ENCODE assay signal across 1 cellular context in the genomic region with DNA sequence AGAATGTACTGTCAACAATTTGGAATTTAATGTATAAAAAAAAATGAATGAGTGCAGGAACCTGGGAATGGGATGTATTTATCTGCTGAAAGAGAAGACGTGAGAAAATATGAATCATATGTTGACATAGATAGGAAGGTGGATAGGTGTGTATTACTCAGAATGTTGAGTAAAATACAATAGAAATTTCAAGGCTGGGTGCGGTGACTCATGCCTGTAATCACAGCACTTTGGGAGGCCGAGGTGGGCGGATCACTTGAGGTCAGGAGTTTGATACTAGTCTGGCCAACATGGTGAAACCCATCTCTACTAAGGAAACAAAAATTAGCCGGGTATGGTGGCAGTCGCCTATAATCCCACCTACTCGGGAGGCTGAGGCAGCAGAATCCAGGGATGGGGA.
TF ChIP-seq lines count a peak whose summit lies in the region.

No MANE protein-coding gene starts in this region.

TF ChIP-seq in GM23338, 12 proteins besides CTCF, POLR2A, EP300 and RAD21 (continued from another document):
- TF ChIP-seq, protein P1, sequence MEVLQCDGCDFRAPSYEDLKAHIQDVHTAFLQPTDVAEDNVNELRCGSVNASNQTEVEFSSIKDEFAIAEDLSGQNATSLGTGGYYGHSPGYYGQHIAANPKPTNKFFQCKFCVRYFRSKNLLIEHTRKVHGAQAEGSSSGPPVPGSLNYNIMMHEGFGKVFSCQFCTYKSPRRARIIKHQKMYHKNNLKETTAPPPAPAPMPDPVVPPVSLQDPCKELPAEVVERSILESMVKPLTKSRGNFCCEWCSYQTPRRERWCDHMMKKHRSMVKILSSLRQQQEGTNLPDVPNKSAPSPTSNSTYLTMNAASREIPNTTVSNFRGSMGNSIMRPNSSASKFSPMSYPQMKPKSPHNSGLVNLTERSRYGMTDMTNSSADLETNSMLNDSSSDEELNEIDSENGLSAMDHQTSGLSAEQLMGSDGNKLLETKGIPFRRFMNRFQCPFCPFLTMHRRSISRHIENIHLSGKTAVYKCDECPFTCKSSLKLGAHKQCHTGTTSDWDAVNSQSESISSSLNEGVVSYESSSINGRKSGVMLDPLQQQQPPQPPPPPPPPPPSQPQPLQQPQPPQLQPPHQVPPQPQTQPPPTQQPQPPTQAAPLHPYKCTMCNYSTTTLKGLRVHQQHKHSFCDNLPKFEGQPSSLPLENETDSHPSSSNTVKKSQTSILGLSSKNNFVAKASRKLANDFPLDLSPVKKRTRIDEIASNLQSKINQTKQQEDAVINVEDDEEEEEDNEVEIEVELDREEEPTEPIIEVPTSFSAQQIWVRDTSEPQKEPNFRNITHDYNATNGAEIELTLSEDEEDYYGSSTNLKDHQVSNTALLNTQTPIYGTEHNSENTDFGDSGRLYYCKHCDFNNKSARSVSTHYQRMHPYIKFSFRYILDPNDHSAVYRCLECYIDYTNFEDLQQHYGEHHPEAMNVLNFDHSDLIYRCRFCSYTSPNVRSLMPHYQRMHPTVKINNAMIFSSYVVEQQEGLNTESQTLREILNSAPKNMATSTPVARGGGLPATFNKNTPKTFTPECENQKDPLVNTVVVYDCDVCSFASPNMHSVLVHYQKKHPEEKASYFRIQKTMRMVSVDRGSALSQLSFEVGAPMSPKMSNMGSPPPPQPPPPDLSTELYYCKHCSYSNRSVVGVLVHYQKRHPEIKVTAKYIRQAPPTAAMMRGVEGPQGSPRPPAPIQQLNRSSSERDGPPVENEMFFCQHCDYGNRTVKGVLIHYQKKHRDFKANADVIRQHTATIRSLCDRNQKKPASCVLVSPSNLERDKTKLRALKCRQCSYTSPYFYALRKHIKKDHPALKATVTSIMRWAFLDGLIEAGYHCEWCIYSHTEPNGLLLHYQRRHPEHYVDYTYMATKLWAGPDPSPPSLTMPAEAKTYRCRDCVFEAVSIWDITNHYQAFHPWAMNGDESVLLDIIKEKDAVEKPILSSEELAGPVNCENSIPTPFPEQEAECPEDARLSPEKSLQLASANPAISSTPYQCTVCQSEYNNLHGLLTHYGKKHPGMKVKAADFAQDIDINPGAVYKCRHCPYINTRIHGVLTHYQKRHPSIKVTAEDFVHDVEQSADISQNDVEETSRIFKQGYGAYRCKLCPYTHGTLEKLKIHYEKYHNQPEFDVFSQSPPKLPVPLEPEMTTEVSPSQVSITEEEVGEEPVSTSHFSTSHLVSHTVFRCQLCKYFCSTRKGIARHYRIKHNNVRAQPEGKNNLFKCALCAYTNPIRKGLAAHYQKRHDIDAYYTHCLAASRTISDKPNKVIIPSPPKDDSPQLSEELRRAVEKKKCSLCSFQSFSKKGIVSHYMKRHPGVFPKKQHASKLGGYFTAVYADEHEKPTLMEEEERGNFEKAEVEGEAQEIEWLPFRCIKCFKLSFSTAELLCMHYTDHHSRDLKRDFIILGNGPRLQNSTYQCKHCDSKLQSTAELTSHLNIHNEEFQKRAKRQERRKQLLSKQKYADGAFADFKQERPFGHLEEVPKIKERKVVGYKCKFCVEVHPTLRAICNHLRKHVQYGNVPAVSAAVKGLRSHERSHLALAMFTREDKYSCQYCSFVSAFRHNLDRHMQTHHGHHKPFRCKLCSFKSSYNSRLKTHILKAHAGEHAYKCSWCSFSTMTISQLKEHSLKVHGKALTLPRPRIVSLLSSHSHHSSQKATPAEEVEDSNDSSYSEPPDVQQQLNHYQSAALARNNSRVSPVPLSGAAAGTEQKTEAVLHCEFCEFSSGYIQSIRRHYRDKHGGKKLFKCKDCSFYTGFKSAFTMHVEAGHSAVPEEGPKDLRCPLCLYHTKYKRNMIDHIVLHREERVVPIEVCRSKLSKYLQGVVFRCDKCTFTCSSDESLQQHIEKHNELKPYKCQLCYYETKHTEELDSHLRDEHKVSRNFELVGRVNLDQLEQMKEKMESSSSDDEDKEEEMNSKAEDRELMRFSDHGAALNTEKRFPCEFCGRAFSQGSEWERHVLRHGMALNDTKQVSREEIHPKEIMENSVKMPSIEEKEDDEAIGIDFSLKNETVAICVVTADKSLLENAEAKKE (CRISPR knock-in tag; IDR thresholded peaks at IDR 0.05) = no peak
- no peak for TF ChIP-seq EZH2phosphoT487 (IDR thresholded peaks at IDR 0.05; ENCODE audit: unreplicated experiment)
- TF ChIP-seq NANOG (IDR thresholded peaks at IDR 0.05; ENCODE audit: borderline replicate concordance) = no peak
